ENCODE assay signal across 16 cellular contexts in the genomic region with DNA sequence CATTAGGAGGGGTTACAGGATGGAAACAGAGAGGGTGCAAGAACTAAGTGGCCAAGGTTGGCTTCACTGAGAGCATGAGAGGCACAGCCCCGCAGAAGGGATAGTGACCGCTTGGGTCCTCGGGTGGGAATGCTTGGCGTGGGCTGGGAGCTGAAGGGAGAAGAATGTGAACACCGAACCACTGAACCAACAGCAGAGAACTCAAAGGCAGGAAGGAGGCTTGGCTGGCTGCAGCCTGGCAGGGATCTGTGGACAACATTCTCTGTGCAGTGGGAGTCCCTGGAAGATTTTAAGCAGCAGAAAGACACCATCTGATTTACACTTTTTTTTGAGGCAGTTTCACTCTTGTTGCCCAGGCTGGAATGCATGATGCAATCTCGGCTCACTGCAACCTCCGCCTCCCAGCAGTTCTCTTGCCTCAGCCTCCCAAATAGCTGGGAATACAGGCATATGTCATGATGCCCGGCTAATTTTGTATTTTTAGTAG. TPM values are rescaled to one million over a fixed set of nuclear protein-coding genes. Genes with fewer than 3 reads are reported as not detected.
DNase-seq lines count a peak whose midpoint lies in the region; FAIRE-seq and TF ChIP-seq lines count a peak whose summit lies in the region.
"Had no signal": no experiment of that assay in that cellular context is flagged by ENCODE, and none has a peak within 500 bp of the region (broad histone marks: within the 10 kb centered on the region; RNA-seq: fewer than 3 reads in every experiment).

No MANE protein-coding gene starts in this region.

- H3K4me1 Mint-ChIP-seq in astrocyte (ENCODE audit: low read depth, unreplicated experiment): peaks cover 27% of the 10 kb centered on the region
- H3K4me1 Mint-ChIP-seq: IgD-negative memory B cell, immature natural killer cell had no signal

- no peak overlapping the region for H3K4me3 Mint-ChIP-seq in astrocyte (ENCODE audit: unreplicated experiment)
- H3K4me3 Mint-ChIP-seq: activated CD4-positive, alpha-beta memory T cell treated with anti-CD3 and anti-CD28 coated beads, Interleukin-2, amount 10 ng/mL, durations not matched to agents 7 days and 5 days; CD4-positive, alpha-beta memory T cell; IgD-negative memory B cell; immature natural killer cell had no signal

- no peaks in the 10 kb centered on the region for H3K9me2 ChIP-seq in GM23248 (ENCODE audit: insufficient read depth)

- H3K4me2 ChIP-seq in GM23248 (ENCODE audit: unreplicated experiment) (peak overlapping the region; percentile 87), astrocyte (ENCODE audit: low read length) (peak overlapping the region; percentile 23)

- TF ChIP-seq CTCF in astrocyte (IDR thresholded peaks at IDR 0.05; ENCODE audit: insufficient read depth, low read depth, low read length): no peak
- TF ChIP-seq CTCF in fibroblast of villous mesenchyme (IDR thresholded peaks at IDR 0.05; ENCODE audit: insufficient read depth, low read depth, low read length): no peak
- TF ChIP-seq CTCF in tibial artery (IDR thresholded peaks at IDR 0.05): no peak
- TF ChIP-seq CTCF in BE2C (IDR thresholded peaks at IDR 0.05; ENCODE audit: low read depth, low read length): no peak

- H3K4me1 ChIP-seq in GM23248 (ENCODE audit: insufficient read depth) (peaks cover 45% of the 10 kb centered on the region), astrocyte (ENCODE audit: insufficient read depth, low read length) (peaks cover 7% of the 10 kb centered on the region), tibial artery (peaks cover 0 to 57% (median 39%) of the 10 kb centered on the region in 4 donors), BE2C (no peaks in the 10 kb centered on the region)

- intact Hi-C loops in tibial artery (cut with DNase I; ENCODE audit: low total_unique reads): loop anchor here (10.0 kb wide), 1 partner anchor 47 kb away; no protein-coding TSS in a partner anchor

- H4K20me1 ChIP-seq in GM23248 (ENCODE audit: insufficient read depth) (no peaks in the 10 kb centered on the region), astrocyte (ENCODE audit: insufficient read depth, low read length) (no peaks in the 10 kb centered on the region)

- H3K9ac ChIP-seq in GM23248: peak overlapping the region; percentile 75
- H3K9ac ChIP-seq in astrocyte (ENCODE audit: low read length): no peak overlapping the region

- no peaks in the 10 kb centered on the region for H3K9me3 Mint-ChIP-seq in astrocyte (ENCODE audit: unreplicated experiment)
- H3K9me3 Mint-ChIP-seq: activated CD4-positive, alpha-beta memory T cell treated with anti-CD3 and anti-CD28 coated beads, Interleukin-2, amount 10 ng/mL, durations not matched to agents 7 days and 5 days; immature natural killer cell had no signal

- H3K36me3 Mint-ChIP-seq in astrocyte (ENCODE audit: low read depth, unreplicated experiment): no peaks in the 10 kb centered on the region
- H3K36me3 Mint-ChIP-seq: CD4-positive, alpha-beta memory T cell; IgD-negative memory B cell; immature natural killer cell had no signal

- H3K27me3 ChIP-seq in GM23248 (replicated peaks; ENCODE audit: insufficient read depth) (no peaks in the 10 kb centered on the region), astrocyte (ENCODE audit: insufficient read depth, low read length) (no peaks in the 10 kb centered on the region), tibial artery (no peaks in the 10 kb centered on the region), BE2C (no peaks in the 10 kb centered on the region)
- H3K27me3 ChIP-seq: gastroesophageal sphincter, pancreas had no signal

- no peak for FAIRE-seq in astrocyte (lab: Jason Lieb, UNC)
- FAIRE-seq: pancreas had no signal

- WGBS in GM23248 (ENCODE audit: low coverage in 1 of 2, low lambda C conversion rate in 2 of 2, missing lambda C conversion rate in 2 of 2), 2 experiments: 2% methylated on average over 8 of the region's 8 CpGs

- H3K9me3 ChIP-seq in GM23248 (ENCODE audit: low read depth): no peaks in the 10 kb centered on the region
- H3K9me3 ChIP-seq in astrocyte (ENCODE audit: insufficient read depth, low read depth, low read length): no peaks in the 10 kb centered on the region
- H3K9me3 ChIP-seq in tibial artery: no peaks in the 10 kb centered on the region
- H3K9me3 ChIP-seq in BE2C: no peaks in the 10 kb centered on the region
- H3K9me3 ChIP-seq: gastroesophageal sphincter, pancreas had no signal

- peak overlapping the region; percentile 94 for H3K27ac Mint-ChIP-seq in astrocyte (ENCODE audit: unreplicated experiment)
- H3K27ac Mint-ChIP-seq: activated CD4-positive, alpha-beta memory T cell treated with anti-CD3 and anti-CD28 coated beads, Interleukin-2, amount 10 ng/mL, durations not matched to agents 7 days and 5 days; CD4-positive, alpha-beta memory T cell; IgD-negative memory B cell; immature natural killer cell had no signal

- H2AFZ ChIP-seq in GM23248 (peak overlapping the region; percentile 78), astrocyte (ENCODE audit: low read depth, low read length) (peak overlapping the region; percentile 19)

- H3K4me3 ChIP-seq in GM23248 (peak overlapping the region; percentile 63), astrocyte (ENCODE audit: insufficient read depth, low read depth, low read length) (no peak overlapping the region), fibroblast of villous mesenchyme (ENCODE audit: low read depth, low read length) (no peak overlapping the region), tibial artery (peak overlapping the region; percentile 19 to 37), BE2C (ENCODE audit: low read depth, low read length) (no peak overlapping the region)
- H3K4me3 ChIP-seq: gastroesophageal sphincter, pancreas had no signal

- no peaks in the 10 kb centered on the region for H3K36me3 ChIP-seq in GM23248 (ENCODE audit: low read depth)
- H3K36me3 ChIP-seq in astrocyte (ENCODE audit: insufficient read depth, low read length): no peaks in the 10 kb centered on the region
- H3K36me3 ChIP-seq in tibial artery: no peaks in the 10 kb centered on the region
- no peaks in the 10 kb centered on the region for H3K36me3 ChIP-seq in BE2C
- H3K36me3 ChIP-seq: gastroesophageal sphincter, pancreas had no signal

- DNase-seq in GM23248 (peak; percentile 87), astrocyte (ENCODE audit: low read depth) (peak; percentile 28), fibroblast of villous mesenchyme (ENCODE audit: low read depth) (peak; percentile 33), tibial artery (peak; percentile 38 to 75), BE2C (no peak), retina (no peak), NCI-H2029 treated with DMSO at 0.1 percent for 48 hours (lab: John Stamatoyannopoulos, UW) (no peak)
- DNase-seq: activated CD4-positive, alpha-beta memory T cell treated with anti-CD3 and anti-CD28 coated beads, Interleukin-2, amount 10 ng/mL, durations not matched to agents 7 days and 5 days; CD4-positive, alpha-beta memory T cell; immature natural killer cell; NCI-H345; pancreas; SIG-M5; stimulated activated CD4-positive, alpha-beta T cell treated with anti-CD3 and anti-CD28 coated beads, Interleukin-12 subunit alpha, Interleukin-12 subunit beta, amount 100 ng/mL, for 4 hours had no signal

- H3F3A ChIP-seq in GM23248 (ENCODE audit: insufficient read depth): peaks cover 43% of the 10 kb centered on the region

- no peaks in the 10 kb centered on the region for H3K79me2 ChIP-seq in GM23248 (ENCODE audit: insufficient read depth)
- no peaks in the 10 kb centered on the region for H3K79me2 ChIP-seq in astrocyte (ENCODE audit: insufficient read depth, low read length)

- H3K27ac ChIP-seq in GM23248: peak overlapping the region; percentile 94
- no peak overlapping the region for H3K27ac ChIP-seq in astrocyte (ENCODE audit: low read depth, low read length)
- H3K27ac ChIP-seq in tibial artery: peak overlapping the region; percentile 73 to 84
- H3K27ac ChIP-seq: gastroesophageal sphincter, pancreas had no signal

- peaks cover 3% of the 10 kb centered on the region for H3K27me3 Mint-ChIP-seq in astrocyte (ENCODE audit: low read depth, unreplicated experiment)

- in situ Hi-C loops in GM23248 (cut with MboI): no loop called here

RNA-seq across cellular contexts. Expression of gene SOWAHC, which starts 33.9 kb away (rescaled TPM):
- 43.6 and 46.0 TPM in 2 replicates for total RNA-seq in GM23248 (2014; rRNA removed; shearing (Covaris generic))
- 18.0 and 19.8 TPM in 2 replicates for polyA plus RNA-seq in GM23248 (2016; fragmentation: Nextera tagmentation; extraction: Ambion mirVana)
- total RNA-seq in astrocyte: 14.1 and 16.5 TPM in 2 replicates
- total RNA-seq in fibroblast of villous mesenchyme: 9.3 and 10.8 TPM in 2 replicates
- polyA plus RNA-seq in BE2C (2012; ENCODE audit: insufficient read depth, insufficient read length, low read depth): 1.1 TPM
- polyA plus RNA-seq: IgD-negative memory B cell had no signal

RNA-seq across cellular contexts. Expression of gene SEPTIN10, which starts 34.3 kb away (rescaled TPM):
- total RNA-seq in GM23248 (2014; rRNA removed; shearing (Covaris generic)): 129 and 152 TPM in 2 replicates
- 142 and 144 TPM in 2 replicates for polyA plus RNA-seq in GM23248 (2016; fragmentation: Nextera tagmentation; extraction: Ambion mirVana)
- total RNA-seq in astrocyte: 76.3 and 90.8 TPM in 2 replicates
- 73.1 and 83.3 TPM in 2 replicates for total RNA-seq in fibroblast of villous mesenchyme
- polyA plus RNA-seq in BE2C (2012; ENCODE audit: insufficient read depth, insufficient read length, low read depth): 4.9 TPM
- polyA plus RNA-seq: immature natural killer cell had no signal

Comparison
In these comparisons a context has a peak if more than half of its experiments do, and no peak if none do; other contexts are left out.
1. DNase-seq: peak in GM23248 (single experiment), astrocyte (single experiment), fibroblast of villous mesenchyme (single experiment) and tibial artery (2 of 2); none in BE2C (single experiment), retina (single experiment) and NCI-H2029 treated with DMSO at 0.1 percent for 48 hours (single experiment).
2. H3K4me3 ChIP-seq: peak in GM23248 (single experiment) and tibial artery (2 of 2); none in astrocyte (single experiment), fibroblast of villous mesenchyme (single experiment) and BE2C (single experiment).